Comparison of ENCODE assay signal across 1 cellular context in the genomic region with DNA sequence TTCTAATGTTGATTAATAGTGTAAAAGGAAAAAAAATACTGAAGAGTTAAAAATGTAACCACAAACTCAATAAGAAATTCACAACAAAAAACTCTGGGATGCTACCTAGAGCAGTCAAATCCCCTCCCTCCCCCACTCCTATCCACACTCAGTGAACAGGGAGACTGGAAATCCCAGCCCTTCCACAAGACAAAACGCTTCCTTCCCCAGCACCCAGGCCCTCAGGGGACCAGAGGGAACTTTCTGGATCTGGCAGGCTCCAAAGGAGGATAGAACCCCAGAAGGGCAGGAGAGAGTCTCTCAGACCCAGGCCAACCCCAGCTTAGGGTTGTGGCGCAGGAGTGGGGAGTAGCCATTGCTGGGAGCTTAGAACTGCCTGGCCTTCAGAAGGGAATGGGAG.
TF ChIP-seq lines count a peak whose summit lies in the region.

No MANE protein-coding gene starts in this region.

TF ChIP-seq in GM23338, 12 proteins besides CTCF, POLR2A, EP300 and RAD21 (continued from another document):
- TF ChIP-seq, protein P1, sequence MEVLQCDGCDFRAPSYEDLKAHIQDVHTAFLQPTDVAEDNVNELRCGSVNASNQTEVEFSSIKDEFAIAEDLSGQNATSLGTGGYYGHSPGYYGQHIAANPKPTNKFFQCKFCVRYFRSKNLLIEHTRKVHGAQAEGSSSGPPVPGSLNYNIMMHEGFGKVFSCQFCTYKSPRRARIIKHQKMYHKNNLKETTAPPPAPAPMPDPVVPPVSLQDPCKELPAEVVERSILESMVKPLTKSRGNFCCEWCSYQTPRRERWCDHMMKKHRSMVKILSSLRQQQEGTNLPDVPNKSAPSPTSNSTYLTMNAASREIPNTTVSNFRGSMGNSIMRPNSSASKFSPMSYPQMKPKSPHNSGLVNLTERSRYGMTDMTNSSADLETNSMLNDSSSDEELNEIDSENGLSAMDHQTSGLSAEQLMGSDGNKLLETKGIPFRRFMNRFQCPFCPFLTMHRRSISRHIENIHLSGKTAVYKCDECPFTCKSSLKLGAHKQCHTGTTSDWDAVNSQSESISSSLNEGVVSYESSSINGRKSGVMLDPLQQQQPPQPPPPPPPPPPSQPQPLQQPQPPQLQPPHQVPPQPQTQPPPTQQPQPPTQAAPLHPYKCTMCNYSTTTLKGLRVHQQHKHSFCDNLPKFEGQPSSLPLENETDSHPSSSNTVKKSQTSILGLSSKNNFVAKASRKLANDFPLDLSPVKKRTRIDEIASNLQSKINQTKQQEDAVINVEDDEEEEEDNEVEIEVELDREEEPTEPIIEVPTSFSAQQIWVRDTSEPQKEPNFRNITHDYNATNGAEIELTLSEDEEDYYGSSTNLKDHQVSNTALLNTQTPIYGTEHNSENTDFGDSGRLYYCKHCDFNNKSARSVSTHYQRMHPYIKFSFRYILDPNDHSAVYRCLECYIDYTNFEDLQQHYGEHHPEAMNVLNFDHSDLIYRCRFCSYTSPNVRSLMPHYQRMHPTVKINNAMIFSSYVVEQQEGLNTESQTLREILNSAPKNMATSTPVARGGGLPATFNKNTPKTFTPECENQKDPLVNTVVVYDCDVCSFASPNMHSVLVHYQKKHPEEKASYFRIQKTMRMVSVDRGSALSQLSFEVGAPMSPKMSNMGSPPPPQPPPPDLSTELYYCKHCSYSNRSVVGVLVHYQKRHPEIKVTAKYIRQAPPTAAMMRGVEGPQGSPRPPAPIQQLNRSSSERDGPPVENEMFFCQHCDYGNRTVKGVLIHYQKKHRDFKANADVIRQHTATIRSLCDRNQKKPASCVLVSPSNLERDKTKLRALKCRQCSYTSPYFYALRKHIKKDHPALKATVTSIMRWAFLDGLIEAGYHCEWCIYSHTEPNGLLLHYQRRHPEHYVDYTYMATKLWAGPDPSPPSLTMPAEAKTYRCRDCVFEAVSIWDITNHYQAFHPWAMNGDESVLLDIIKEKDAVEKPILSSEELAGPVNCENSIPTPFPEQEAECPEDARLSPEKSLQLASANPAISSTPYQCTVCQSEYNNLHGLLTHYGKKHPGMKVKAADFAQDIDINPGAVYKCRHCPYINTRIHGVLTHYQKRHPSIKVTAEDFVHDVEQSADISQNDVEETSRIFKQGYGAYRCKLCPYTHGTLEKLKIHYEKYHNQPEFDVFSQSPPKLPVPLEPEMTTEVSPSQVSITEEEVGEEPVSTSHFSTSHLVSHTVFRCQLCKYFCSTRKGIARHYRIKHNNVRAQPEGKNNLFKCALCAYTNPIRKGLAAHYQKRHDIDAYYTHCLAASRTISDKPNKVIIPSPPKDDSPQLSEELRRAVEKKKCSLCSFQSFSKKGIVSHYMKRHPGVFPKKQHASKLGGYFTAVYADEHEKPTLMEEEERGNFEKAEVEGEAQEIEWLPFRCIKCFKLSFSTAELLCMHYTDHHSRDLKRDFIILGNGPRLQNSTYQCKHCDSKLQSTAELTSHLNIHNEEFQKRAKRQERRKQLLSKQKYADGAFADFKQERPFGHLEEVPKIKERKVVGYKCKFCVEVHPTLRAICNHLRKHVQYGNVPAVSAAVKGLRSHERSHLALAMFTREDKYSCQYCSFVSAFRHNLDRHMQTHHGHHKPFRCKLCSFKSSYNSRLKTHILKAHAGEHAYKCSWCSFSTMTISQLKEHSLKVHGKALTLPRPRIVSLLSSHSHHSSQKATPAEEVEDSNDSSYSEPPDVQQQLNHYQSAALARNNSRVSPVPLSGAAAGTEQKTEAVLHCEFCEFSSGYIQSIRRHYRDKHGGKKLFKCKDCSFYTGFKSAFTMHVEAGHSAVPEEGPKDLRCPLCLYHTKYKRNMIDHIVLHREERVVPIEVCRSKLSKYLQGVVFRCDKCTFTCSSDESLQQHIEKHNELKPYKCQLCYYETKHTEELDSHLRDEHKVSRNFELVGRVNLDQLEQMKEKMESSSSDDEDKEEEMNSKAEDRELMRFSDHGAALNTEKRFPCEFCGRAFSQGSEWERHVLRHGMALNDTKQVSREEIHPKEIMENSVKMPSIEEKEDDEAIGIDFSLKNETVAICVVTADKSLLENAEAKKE (CRISPR knock-in tag; IDR thresholded peaks at IDR 0.05): no peak
- no peak for TF ChIP-seq JUNB (IDR thresholded peaks at IDR 0.05; ENCODE audit: unreplicated experiment)
- TF ChIP-seq POLR2AphosphoS5 (IDR thresholded peaks at IDR 0.05; ENCODE audit: low read depth): no peak
- no peak for TF ChIP-seq STAT1 (IDR thresholded peaks at IDR 0.05; ENCODE audit: unreplicated experiment)
- TF ChIP-seq, protein P2, sequence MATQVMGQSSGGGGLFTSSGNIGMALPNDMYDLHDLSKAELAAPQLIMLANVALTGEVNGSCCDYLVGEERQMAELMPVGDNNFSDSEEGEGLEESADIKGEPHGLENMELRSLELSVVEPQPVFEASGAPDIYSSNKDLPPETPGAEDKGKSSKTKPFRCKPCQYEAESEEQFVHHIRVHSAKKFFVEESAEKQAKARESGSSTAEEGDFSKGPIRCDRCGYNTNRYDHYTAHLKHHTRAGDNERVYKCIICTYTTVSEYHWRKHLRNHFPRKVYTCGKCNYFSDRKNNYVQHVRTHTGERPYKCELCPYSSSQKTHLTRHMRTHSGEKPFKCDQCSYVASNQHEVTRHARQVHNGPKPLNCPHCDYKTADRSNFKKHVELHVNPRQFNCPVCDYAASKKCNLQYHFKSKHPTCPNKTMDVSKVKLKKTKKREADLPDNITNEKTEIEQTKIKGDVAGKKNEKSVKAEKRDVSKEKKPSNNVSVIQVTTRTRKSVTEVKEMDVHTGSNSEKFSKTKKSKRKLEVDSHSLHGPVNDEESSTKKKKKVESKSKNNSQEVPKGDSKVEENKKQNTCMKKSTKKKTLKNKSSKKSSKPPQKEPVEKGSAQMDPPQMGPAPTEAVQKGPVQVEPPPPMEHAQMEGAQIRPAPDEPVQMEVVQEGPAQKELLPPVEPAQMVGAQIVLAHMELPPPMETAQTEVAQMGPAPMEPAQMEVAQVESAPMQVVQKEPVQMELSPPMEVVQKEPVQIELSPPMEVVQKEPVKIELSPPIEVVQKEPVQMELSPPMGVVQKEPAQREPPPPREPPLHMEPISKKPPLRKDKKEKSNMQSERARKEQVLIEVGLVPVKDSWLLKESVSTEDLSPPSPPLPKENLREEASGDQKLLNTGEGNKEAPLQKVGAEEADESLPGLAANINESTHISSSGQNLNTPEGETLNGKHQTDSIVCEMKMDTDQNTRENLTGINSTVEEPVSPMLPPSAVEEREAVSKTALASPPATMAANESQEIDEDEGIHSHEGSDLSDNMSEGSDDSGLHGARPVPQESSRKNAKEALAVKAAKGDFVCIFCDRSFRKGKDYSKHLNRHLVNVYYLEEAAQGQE (IDR thresholded peaks at IDR 0.05; ENCODE audit: unreplicated experiment): no peak
- TF ChIP-seq NANOG (IDR thresholded peaks at IDR 0.05; ENCODE audit: borderline replicate concordance): no peak
- TF ChIP-seq, protein P3, sequence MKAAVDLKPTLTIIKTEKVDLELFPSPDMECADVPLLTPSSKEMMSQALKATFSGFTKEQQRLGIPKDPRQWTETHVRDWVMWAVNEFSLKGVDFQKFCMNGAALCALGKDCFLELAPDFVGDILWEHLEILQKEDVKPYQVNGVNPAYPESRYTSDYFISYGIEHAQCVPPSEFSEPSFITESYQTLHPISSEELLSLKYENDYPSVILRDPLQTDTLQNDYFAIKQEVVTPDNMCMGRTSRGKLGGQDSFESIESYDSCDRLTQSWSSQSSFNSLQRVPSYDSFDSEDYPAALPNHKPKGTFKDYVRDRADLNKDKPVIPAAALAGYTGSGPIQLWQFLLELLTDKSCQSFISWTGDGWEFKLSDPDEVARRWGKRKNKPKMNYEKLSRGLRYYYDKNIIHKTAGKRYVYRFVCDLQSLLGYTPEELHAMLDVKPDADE (IDR thresholded peaks at IDR 0.05): no peak
- no peak for TF ChIP-seq CREB1 (CRISPR knock-in tag; IDR thresholded peaks at IDR 0.05; ENCODE audit: low read depth)
- no peak for TF ChIP-seq EZH2 (IDR thresholded peaks at IDR 0.05; ENCODE audit: low read depth, unreplicated experiment)
- TF ChIP-seq ZNF331 (CRISPR knock-in tag; IDR thresholded peaks at IDR 0.05; ENCODE audit: low read depth): no peak
- TF ChIP-seq EZH2phosphoT487 (IDR thresholded peaks at IDR 0.05; ENCODE audit: unreplicated experiment): no peak
